Comparison of ENCODE assay signal across 7 cellular contexts in genomic region chr4:81421346-81422218, GRCh38. TPM values are rescaled to one million over a fixed set of nuclear protein-coding genes. Genes with fewer than 3 reads are reported as not detected.
A peak's percentile ranks its signal among the peaks of the same experiment; 100 is the strongest.
DNase-seq lines count a peak whose midpoint lies in the region; ATAC-seq, FAIRE-seq and TF ChIP-seq lines count a peak whose summit lies in the region.

No MANE protein-coding gene starts in this region.

- H3K36me3 ChIP-seq in bronchial epithelial cell (ENCODE audit: control insufficient read depth, insufficient read depth, low read length), result no peaks in the 10 kb centered on the region

- H3K27me3 ChIP-seq in bronchial epithelial cell (ENCODE audit: control insufficient read depth, insufficient read depth, low read length), result no peaks in the 10 kb centered on the region

- no peak for TF ChIP-seq CTCF in bronchial epithelial cell (IDR thresholded peaks at IDR 0.05; ENCODE audit: insufficient read depth, low read length, severe bottlenecking)

- peak; percentile 100 for ATAC-seq in GM18909 (IDR thresholded peaks at IDR 0.05; ENCODE audit: poor library complexity, unreplicated experiment)
- peak; percentile 100 for ATAC-seq in HG02759 (IDR thresholded peaks at IDR 0.05; ENCODE audit: unreplicated experiment)

- intact Hi-C loops in head of caudate nucleus (cut with DNase I), result no loop called here

- H3K4me3 ChIP-seq in bronchial epithelial cell (ENCODE audit: low read depth, low read length), result no peak overlapping the region

- FAIRE-seq in bronchial epithelial cell (lab: Jason Lieb, UNC), result peak; percentile 64

- DNase-seq in NCI-H1105 treated with DMSO at 0.1 percent for 48 hours (lab: John Stamatoyannopoulos, UW) (peak; percentile 69), bronchial epithelial cell (ENCODE audit: low read depth) (peak; percentile 98), renal cortical epithelial cell (ENCODE audit: low read depth) (peak; percentile 48), middle frontal gyrus (ENCODE audit: extremely low spot score, low spot score) (no peak), head of caudate nucleus (no peak)

RNA-seq across cellular contexts. Expression of gene RASGEF1B, which starts 50.1 kb away (rescaled TPM):
- 2.6 and 6.8 TPM in 2 replicates for total RNA-seq in bronchial epithelial cell
- total RNA-seq in renal cortical epithelial cell, result 14.3 and 55.9 TPM in 2 replicates

Comparison
In these comparisons a context has a peak if more than half of its experiments do, and no peak if none do; other contexts are left out.
1. DNase-seq: peak in NCI-H1105 treated with DMSO at 0.1 percent for 48 hours (single experiment), bronchial epithelial cell (single experiment) and renal cortical epithelial cell (single experiment); none in middle frontal gyrus (single experiment) and head of caudate nucleus (0 of 42).